13 cellular contexts compared by ENCODE assay signal in the genomic region with DNA sequence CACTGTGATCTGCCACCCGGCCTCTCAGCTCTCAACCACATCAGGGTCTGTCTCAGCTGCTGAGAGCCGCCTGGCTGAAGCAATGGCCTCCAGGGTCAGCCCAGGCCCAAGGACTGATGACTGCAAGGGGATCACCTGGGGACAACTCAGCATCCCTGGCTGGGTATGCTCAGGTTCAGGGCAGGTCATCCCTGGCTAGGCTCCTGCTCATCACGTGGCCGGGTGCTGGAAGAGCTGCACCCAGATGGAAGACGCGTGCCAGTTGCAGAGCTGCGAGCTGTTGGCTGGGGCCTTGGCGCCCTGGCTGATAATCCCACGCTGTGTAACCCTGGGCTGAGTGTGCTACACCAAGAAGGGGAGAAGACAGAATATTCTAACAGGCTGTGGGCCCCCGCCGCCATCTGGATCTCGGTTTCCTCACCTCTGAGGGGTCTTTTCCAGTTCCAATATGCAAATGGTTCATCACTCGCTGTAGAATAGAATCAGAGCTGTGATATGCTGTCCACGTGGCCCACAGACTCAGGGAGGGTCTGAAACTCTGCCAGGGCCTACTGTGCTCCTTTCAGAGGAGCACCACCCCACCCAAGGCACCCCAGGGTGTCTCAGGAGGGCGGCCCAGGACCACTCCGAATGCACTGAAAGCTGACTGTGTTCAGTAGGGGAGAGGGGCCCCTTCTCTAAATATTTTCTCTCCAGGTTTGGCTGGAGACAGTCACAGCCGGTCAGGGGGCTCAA.
DNase-seq lines count a peak whose midpoint lies in the region; ATAC-seq, FAIRE-seq and TF ChIP-seq lines count a peak whose summit lies in the region.
"Had no signal": no experiment of that assay in that cellular context is flagged by ENCODE, and none has a peak within 500 bp of the region (broad histone marks: within the 10 kb centered on the region; RNA-seq: fewer than 3 reads in every experiment).

No MANE protein-coding gene starts in this region.

- H3K79me2 ChIP-seq in SK-N-SH (ENCODE audit: insufficient read depth) (no peaks in the 10 kb centered on the region), endothelial cell of umbilical vein (ENCODE audit: control insufficient read depth, insufficient read depth, low read length) (no peaks in the 10 kb centered on the region)

- H4K20me1 ChIP-seq in SK-N-SH (ENCODE audit: insufficient read depth): no peaks in the 10 kb centered on the region
- H4K20me1 ChIP-seq in endothelial cell of umbilical vein (replicated peaks; ENCODE audit: control insufficient read depth, extremely low read depth, insufficient read depth, low read length): no peaks in the 10 kb centered on the region

- H3K4me2 ChIP-seq in SK-N-SH: peak overlapping the region; percentile 49; the same call in 1 of the 2 replicates
- no peak overlapping the region for H3K4me2 ChIP-seq in endothelial cell of umbilical vein (ENCODE audit: insufficient read depth, low read length)

- H3K4me1 Mint-ChIP-seq in osteocyte (ENCODE audit: unreplicated experiment): peaks cover 69% of the 10 kb centered on the region
- H3K4me1 Mint-ChIP-seq in CD8-positive, alpha-beta memory T cell: peaks cover 0 to 3% (median 0%) of the 10 kb centered on the region in 3 donors

- no peak for FAIRE-seq in endothelial cell of umbilical vein (lab: Jason Lieb, UNC)
- FAIRE-seq: bronchial epithelial cell had no signal

- no peaks in the 10 kb centered on the region for H3K9me2 ChIP-seq in SK-N-SH

- H3K9ac ChIP-seq in SK-N-SH (peak overlapping the region; percentile 44; the same call in 1 of the 2 replicates), endothelial cell of umbilical vein (replicated peaks; ENCODE audit: extremely low read depth, insufficient read depth, low read length) (peak overlapping the region; percentile 54)

- no TSS peak for BruUV-seq in endothelial cell of umbilical vein (replicated peaks; lab: Mats Ljungman, UMichigan)

- intact Hi-C loops in endothelial cell of umbilical vein (cut with micrococcal nuclease) (loop anchor here (1.0 to 5.0 kb wide), 3 partner anchors 49 to 348 kb away; no protein-coding TSS in a partner anchor), uterus (cut with DNase I; ENCODE audit: low total_unique reads) (no loop called here)

- H3K9me3 ChIP-seq in SK-N-SH: no peaks in the 10 kb centered on the region
- H3K9me3 ChIP-seq in endothelial cell of umbilical vein (replicated peaks; ENCODE audit: control insufficient read depth, insufficient read depth, low read length): no peaks in the 10 kb centered on the region
- no peaks in the 10 kb centered on the region for H3K9me3 ChIP-seq in uterus
- no peaks in the 10 kb centered on the region for H3K9me3 ChIP-seq in CD8-positive, alpha-beta memory T cell (ENCODE audit: low read length)

- peak overlapping the region in 1 of 2 experiments; percentile 59; a peak in 1 of 4 replicates for H3K27ac ChIP-seq in SK-N-SH (ENCODE audit: low read depth in 2 of 2, low read length in 1 of 2)
- peak overlapping the region; percentile 81 for H3K27ac ChIP-seq in endothelial cell of umbilical vein (ENCODE audit: insufficient read depth, low read depth, low read length)
- peak overlapping the region; percentile 75 to 80 for H3K27ac ChIP-seq in uterus
- H3K27ac ChIP-seq in CD8-positive, alpha-beta memory T cell (ENCODE audit: low read depth, low read length): no peak overlapping the region

- ATAC-seq in SK-N-SH treated with all-trans-retinoic acid at 6 μM for 48 hours: no peak
- ATAC-seq: WTC11 had no signal

- dilution Hi-C loops in endothelial cell of umbilical vein (cut with MboI; ENCODE audit: extremely low pct_ligation_motif_present, low sequenced_read_pairs): no loop called here

- H3K9me3 Mint-ChIP-seq in osteocyte (ENCODE audit: unreplicated experiment): no peaks in the 10 kb centered on the region
- H3K9me3 Mint-ChIP-seq in CD8-positive, alpha-beta memory T cell: no peaks in the 10 kb centered on the region
- H3K9me3 Mint-ChIP-seq: WTC11 had no signal

- H3K4me3 Mint-ChIP-seq in osteocyte (ENCODE audit: unreplicated experiment): no peak overlapping the region
- H3K4me3 Mint-ChIP-seq in CD8-positive, alpha-beta memory T cell: no peak overlapping the region
- H3K4me3 Mint-ChIP-seq: WTC11 had no signal

- no peaks in the 10 kb centered on the region for H3K36me3 Mint-ChIP-seq in osteocyte (ENCODE audit: unreplicated experiment)
- no peaks in the 10 kb centered on the region for H3K36me3 Mint-ChIP-seq in CD8-positive, alpha-beta memory T cell
- H3K36me3 Mint-ChIP-seq: WTC11 had no signal

- TF ChIP-seq POLR2A in endothelial cell of umbilical vein (IDR thresholded peaks at IDR 0.05; ENCODE audit: low read depth, low read length) (no peak), uterus (IDR thresholded peaks at IDR 0.05) (no peak)

- H2AFZ ChIP-seq in SK-N-SH (ENCODE audit: low read depth): peak overlapping the region; percentile 31; the same call in 1 of the 2 replicates
- no peak overlapping the region for H2AFZ ChIP-seq in endothelial cell of umbilical vein (ENCODE audit: low read depth, low read length)

- TF ChIP-seq EP300 in SK-N-SH (IDR thresholded peaks at IDR 0.05; ENCODE audit: borderline replicate concordance in 1 of 2, low read depth in 1 of 2, low read length in 1 of 2): no peak

- no peak for TF ChIP-seq CTCF in SK-N-SH (IDR thresholded peaks at IDR 0.05)
- TF ChIP-seq CTCF in endothelial cell of umbilical vein (IDR thresholded peaks at IDR 0.05; ENCODE audit: extremely low read depth in 1 of 2, insufficient read depth in 1 of 2, low read depth in 1 of 2, low read length in 2 of 2): no peak
- no peak for TF ChIP-seq CTCF in osteocyte (IDR thresholded peaks at IDR 0.05)
- no peak for TF ChIP-seq CTCF in uterus (IDR thresholded peaks at IDR 0.05)

- peak overlapping the region; percentile 93 for H3K27ac Mint-ChIP-seq in osteocyte (ENCODE audit: unreplicated experiment)
- peak overlapping the region in 1 of 8 donors; percentile 1 for H3K27ac Mint-ChIP-seq in CD8-positive, alpha-beta memory T cell
- H3K27ac Mint-ChIP-seq: WTC11 had no signal

- H3K27me3 ChIP-seq in SK-N-SH (ENCODE audit: insufficient read depth) (no peaks in the 10 kb centered on the region), endothelial cell of umbilical vein (ENCODE audit: control insufficient read depth in 2 of 2, insufficient read depth in 2 of 2, low read length in 2 of 2) (no peaks in the 10 kb centered on the region), uterus (no peaks in the 10 kb centered on the region)
- H3K27me3 ChIP-seq in CD8-positive, alpha-beta memory T cell (ENCODE audit: insufficient read depth, low read length, poor library complexity, severe bottlenecking): no peaks in the 10 kb centered on the region

- H3K4me3 ChIP-seq in SK-N-SH (ENCODE audit: low read depth in 2 of 2, low read length in 1 of 2) (no peak overlapping the region), endothelial cell of umbilical vein (replicated peaks in 1 of 3; ENCODE audit: insufficient read depth in 1 of 3, low read depth in 1 of 3, low read length in 3 of 3) (no peak overlapping the region), uterus (no peak overlapping the region)
- no peak overlapping the region for H3K4me3 ChIP-seq in CD8-positive, alpha-beta memory T cell (ENCODE audit: low read length)

- peaks cover 19 to 31% of the 10 kb centered on the region in 2 experiments; a peak in 3 of 4 replicates for H3K4me1 ChIP-seq in SK-N-SH (ENCODE audit: control insufficient read depth in 1 of 2, insufficient read depth in 2 of 2, low read depth in 1 of 2, low read length in 1 of 2)
- H3K4me1 ChIP-seq in endothelial cell of umbilical vein (ENCODE audit: control insufficient read depth, extremely low read depth, insufficient read depth, low read length): peaks cover 63% of the 10 kb centered on the region
- H3K4me1 ChIP-seq in uterus: peaks cover 0 to 5% of the 10 kb centered on the region in 2 donors
- H3K4me1 ChIP-seq in CD8-positive, alpha-beta memory T cell (ENCODE audit: insufficient read depth, low read length): no peaks in the 10 kb centered on the region

- 65% methylated on average over 8 of the region's 17 CpGs for WGBS in SK-N-SH (ENCODE audit: low lambda C conversion rate)

- CTCF ChIA-PET in SK-N-SH (lab: Yijun Ruan, JAX) (no interaction called here), endothelial cell of umbilical vein (lab: Charles Lee) (interaction anchor here (0.6 to 2.0 kb wide), 5 partner anchors 13 to 55 kb away, joined by 3 to 7 read pairs (median 5); no protein-coding TSS in a partner anchor)
- CTCF ChIA-PET in CD8-positive, alpha-beta memory T cell (lab: Charles Lee): no interaction called here

- H3K9me1 ChIP-seq in endothelial cell of umbilical vein (replicated peaks; ENCODE audit: control insufficient read depth, extremely low read depth, insufficient read depth, low read length): no peaks in the 10 kb centered on the region

- TF ChIP-seq RAD21 in SK-N-SH (IDR thresholded peaks at IDR 0.05; ENCODE audit: low read length): no peak

- no peak for DNase-seq in SK-N-SH
- no peak for DNase-seq in endothelial cell of umbilical vein (ENCODE audit: low read depth, low spot score)
- no peak for DNase-seq in osteocyte (ENCODE audit: extremely low spot score, unreplicated experiment)
- no peak for DNase-seq in uterus
- DNase-seq in UCSD-AML1 (lab: John Stamatoyannopoulos, UW; ENCODE audit: unreplicated experiment): no peak
- DNase-seq in T-helper 9 cell: no peak
- no peak for DNase-seq in CD8-positive, alpha-beta memory T cell
- DNase-seq: activated naive CD4-positive, alpha-beta T cell treated with Interleukin-2 at 50 U/mL for 16 hours; foreskin melanocyte; MV-4-11 had no signal

- POLR2A ChIA-PET in SK-N-SH (lab: Yijun Ruan, JAX) (no interaction called here), endothelial cell of umbilical vein (lab: Charles Lee) (no interaction called here)
- POLR2A ChIA-PET in CD8-positive, alpha-beta memory T cell (lab: Charles Lee): interaction anchor here (0.7 kb wide), 1 partner anchor 1424 kb away, joined by 3 read pairs; no protein-coding TSS in a partner anchor

- H3K27me3 Mint-ChIP-seq in osteocyte (ENCODE audit: unreplicated experiment): no peaks in the 10 kb centered on the region
- peaks cover 0 to 12% of the 10 kb centered on the region in 2 donors for H3K27me3 Mint-ChIP-seq in CD8-positive, alpha-beta memory T cell

- peaks cover 22% of the 10 kb centered on the region for H3F3A ChIP-seq in SK-N-SH (replicated peaks; ENCODE audit: insufficient read depth)

- no peaks in the 10 kb centered on the region for H3K36me3 ChIP-seq in SK-N-SH (replicated peaks in 1 of 2; ENCODE audit: control insufficient read depth in 1 of 2, insufficient read depth in 2 of 2, low read length in 1 of 2)
- H3K36me3 ChIP-seq in endothelial cell of umbilical vein (ENCODE audit: control insufficient read depth in 2 of 2, extremely low read depth in 1 of 2, insufficient read depth in 2 of 2, low read length in 2 of 2): no peaks in the 10 kb centered on the region
- no peaks in the 10 kb centered on the region for H3K36me3 ChIP-seq in uterus
- no peaks in the 10 kb centered on the region for H3K36me3 ChIP-seq in CD8-positive, alpha-beta memory T cell (ENCODE audit: insufficient read depth, low read length)

TF ChIP-seq in SK-N-SH, 30 proteins besides CTCF, POLR2A, EP300 and RAD21 (continues in another document):
- no peak for TF ChIP-seq RXRA (IDR thresholded peaks at IDR 0.05; ENCODE audit: borderline replicate concordance, low read depth)

TF ChIP-seq in endothelial cell of umbilical vein, 7 proteins besides CTCF, POLR2A, EP300 and RAD21 (continues in another document):
- no peak for TF ChIP-seq FOS (IDR thresholded peaks at IDR 0.05; ENCODE audit: borderline replicate concordance, insufficient read depth, low read length)
- TF ChIP-seq GATA2 (IDR thresholded peaks at IDR 0.05; ENCODE audit: insufficient read depth, insufficient read length, low read depth, low read length): no peak
